13 cellular contexts compared by ENCODE assay signal in genomic region chr2:25347205-25347815, GRCh38. TPM values are rescaled to one million over a fixed set of nuclear protein-coding genes. Genes with fewer than 3 reads are reported as not detected.
A peak's percentile ranks its signal among the peaks of the same experiment; 100 is the strongest.
DNase-seq lines count a peak whose midpoint lies in the region; ATAC-seq and TF ChIP-seq lines count a peak whose summit lies in the region.
"Had no signal": no experiment of that assay in that cellular context is flagged by ENCODE, and none has a peak within 500 bp of the region (broad histone marks: within the 10 kb centered on the region; RNA-seq: fewer than 3 reads in every experiment).

No MANE protein-coding gene starts in this region.

- no peaks in the 10 kb centered on the region for H3K27me3 ChIP-seq in fibroblast of lung (ENCODE audit: control insufficient read depth, insufficient read depth, low read length)

- H3K9me3 ChIP-seq in fibroblast of lung (ENCODE audit: control insufficient read depth, insufficient read depth, low read depth, low read length), result no peaks in the 10 kb centered on the region

- H3K27me3 Mint-ChIP-seq in stimulated activated naive CD8-positive, alpha-beta T cell treated with anti-CD3 and anti-CD28 coated beads, Interleukin-15, Interleukin-2, amounts not matched to agents 100 ng/mL and 50 ng/mL, for 24 hours, result no peaks in the 10 kb centered on the region

- peak overlapping the region; percentile 53 for H3K4me3 Mint-ChIP-seq in stimulated activated naive CD8-positive, alpha-beta T cell treated with anti-CD3 and anti-CD28 coated beads, Interleukin-15, Interleukin-2, amounts not matched to agents 100 ng/mL and 50 ng/mL, for 24 hours
- H3K4me3 Mint-ChIP-seq: central memory CD8-positive, alpha-beta T cell had no signal

- H3K4me3 ChIP-seq in fibroblast of lung (replicated peaks in 1 of 4; ENCODE audit: control extremely low read depth in 1 of 4, insufficient read depth in 1 of 4, low read depth in 3 of 4, low read length in 4 of 4), result no peak overlapping the region
- H3K4me3 ChIP-seq: lung had no signal

- H3K36me3 Mint-ChIP-seq in stimulated activated naive CD8-positive, alpha-beta T cell treated with anti-CD3 and anti-CD28 coated beads, Interleukin-15, Interleukin-2, amounts not matched to agents 100 ng/mL and 50 ng/mL, for 24 hours (ENCODE audit: low read depth), result no peaks in the 10 kb centered on the region

- H3K27ac Mint-ChIP-seq in stimulated activated naive CD8-positive, alpha-beta T cell treated with anti-CD3 and anti-CD28 coated beads, Interleukin-15, Interleukin-2, amounts not matched to agents 100 ng/mL and 50 ng/mL, for 24 hours, result peak overlapping the region; percentile 89

- H3K9ac ChIP-seq in fibroblast of lung (ENCODE audit: insufficient read depth, low read length), result no peak overlapping the region

- DNase-seq in activated T-cell treated with anti-CD3 and anti-CD28 coated beads for 48 hours (ENCODE audit: low read depth), result peak; percentile 46
- no peak for DNase-seq in activated T-cell treated with anti-CD3 and anti-CD28 coated beads for 4 hours
- DNase-seq in SW480 (ENCODE audit: low spot score), result peak; percentile 84
- DNase-seq in fibroblast of lung (ENCODE audit: low read depth in 2 of 2), result peak; percentile 23 to 59
- no peak for DNase-seq in retina
- DNase-seq in NCI-H146 (lab: John Stamatoyannopoulos, UW), result no peak
- no peak for DNase-seq in sciatic nerve (ENCODE audit: low spot score)
- DNase-seq: NK-92 treated with Interleukin-12 subunit alpha and Interleukin-12 subunit beta, amount 100 ng/mL, for 24 hours; right cardiac atrium; WERI-Rb-1 had no signal

- H3K36me3 ChIP-seq in fibroblast of lung (ENCODE audit: control insufficient read depth, insufficient read depth, low read length), result no peaks in the 10 kb centered on the region
- H3K36me3 ChIP-seq: WERI-Rb-1 had no signal

- ATAC-seq in sciatic nerve, result no peak
- ATAC-seq: right cardiac atrium had no signal

- H2AFZ ChIP-seq in fibroblast of lung (ENCODE audit: low read length), result no peak overlapping the region

- H3K4me2 ChIP-seq in fibroblast of lung (ENCODE audit: extremely low read depth, insufficient read depth, low read length), result no peak overlapping the region

- peaks cover 8% of the 10 kb centered on the region for H3K4me1 ChIP-seq in fibroblast of lung (ENCODE audit: control insufficient read depth, extremely low read depth, insufficient read depth, low read length)

- H3K9me3 Mint-ChIP-seq in stimulated activated naive CD8-positive, alpha-beta T cell treated with anti-CD3 and anti-CD28 coated beads, Interleukin-15, Interleukin-2, amounts not matched to agents 100 ng/mL and 50 ng/mL, for 24 hours, result no peaks in the 10 kb centered on the region
- H3K9me3 Mint-ChIP-seq: central memory CD8-positive, alpha-beta T cell had no signal

- intact Hi-C loops in sciatic nerve (cut with DNase I), result no loop called here

- no peaks in the 10 kb centered on the region for H4K20me1 ChIP-seq in fibroblast of lung (ENCODE audit: control insufficient read depth, extremely low read depth, insufficient read depth, low read length)

- no peak overlapping the region for H3K27ac ChIP-seq in fibroblast of lung (ENCODE audit: insufficient read depth, low read length)
- H3K27ac ChIP-seq: WERI-Rb-1 had no signal

- H3K79me2 ChIP-seq in fibroblast of lung (ENCODE audit: control insufficient read depth, insufficient read depth, low read length), result no peaks in the 10 kb centered on the region

- no peak for TF ChIP-seq CTCF in fibroblast of lung (conservative IDR thresholded peaks at IDR 0.05 in 1 of 2, IDR thresholded peaks at IDR 0.05 in 1 of 2; ENCODE audit: low read depth in 1 of 2, low read length in 2 of 2)

- peaks cover 63% of the 10 kb centered on the region for H3K4me1 Mint-ChIP-seq in stimulated activated naive CD8-positive, alpha-beta T cell treated with anti-CD3 and anti-CD28 coated beads, Interleukin-15, Interleukin-2, amounts not matched to agents 100 ng/mL and 50 ng/mL, for 24 hours (ENCODE audit: low read depth)

RNA-seq across cellular contexts. Expression of gene DNMT3A, which starts 5.6 kb away (rescaled TPM):
- total RNA-seq in fibroblast of lung, result 16.9 and 19.7 TPM in 2 replicates
- polyA plus RNA-seq in fibroblast of lung, result 3.6 and 3.7 TPM in 2 replicates
- polyA plus RNA-seq in fibroblast of lung (2012), result 6.9 and 8.6 TPM in 2 replicates
- 6.6 and 44.1 TPM in 2 replicates for polyA minus RNA-seq in fibroblast of lung (ENCODE audit: low replicate concordance)
- total RNA-seq in sciatic nerve, result 35.0 TPM

Comparison
In these comparisons a context has a peak if more than half of its experiments do, and no peak if none do; other contexts are left out.
1. DNase-seq: peak in activated T-cell treated with anti-CD3 and anti-CD28 coated beads for 48 hours (single experiment), SW480 (single experiment) and fibroblast of lung (2 of 2); none in activated T-cell treated with anti-CD3 and anti-CD28 coated beads for 4 hours (single experiment), retina (single experiment), NCI-H146 (single experiment) and sciatic nerve (single experiment).